ENCODE assay signal across 1 cellular context in genomic region chr2:20171445-20171977, GRCh38.
TF ChIP-seq lines count a peak whose summit lies in the region.

No MANE protein-coding gene starts in this region.

TF ChIP-seq in HepG2, 621 proteins besides CTCF, POLR2A, EP300 and RAD21 (continues in another document):
- TF ChIP-seq ADNP (CRISPR knock-in tag; IDR thresholded peaks at IDR 0.05): no peak
- no peak for TF ChIP-seq TFE3 (CRISPR knock-in tag; IDR thresholded peaks at IDR 0.05)
- TF ChIP-seq ZNF891 (CRISPR knock-in tag; IDR thresholded peaks at IDR 0.05): no peak
- TF ChIP-seq ARID4A (CRISPR knock-in tag; IDR thresholded peaks at IDR 0.05; ENCODE audit: borderline replicate concordance): no peak
- TF ChIP-seq KDM5B (CRISPR knock-in tag; IDR thresholded peaks at IDR 0.05; ENCODE audit: borderline replicate concordance): peak; percentile 45; the same call in 1 of the 2 replicates
- no peak for TF ChIP-seq ZNF619 (CRISPR knock-in tag; IDR thresholded peaks at IDR 0.05)
- no peak for TF ChIP-seq ASH2L (IDR thresholded peaks at IDR 0.05; ENCODE audit: insufficient read length, low read depth, low read length)
- TF ChIP-seq ZNF383 (CRISPR knock-in tag; IDR thresholded peaks at IDR 0.05; ENCODE audit: borderline replicate concordance): no peak
- no peak for TF ChIP-seq BCL3 (CRISPR knock-in tag; IDR thresholded peaks at IDR 0.05)
- TF ChIP-seq NCOA5 (CRISPR knock-in tag; IDR thresholded peaks at IDR 0.05): no peak
- TF ChIP-seq CC2D1A (CRISPR knock-in tag; IDR thresholded peaks at IDR 0.05): no peak
- peak; percentile 58; the same call in 1 of the 2 replicates for TF ChIP-seq ZNF281 (CRISPR knock-in tag; IDR thresholded peaks at IDR 0.05; ENCODE audit: borderline replicate concordance)
- no peak for TF ChIP-seq LBX2 (CRISPR knock-in tag; IDR thresholded peaks at IDR 0.05; ENCODE audit: borderline replicate concordance)
- no peak for TF ChIP-seq ZBTB34 (CRISPR knock-in tag; IDR thresholded peaks at IDR 0.05)
- no peak for TF ChIP-seq ZNF337 (CRISPR knock-in tag; IDR thresholded peaks at IDR 0.05; ENCODE audit: borderline replicate concordance, low read depth)
- TF ChIP-seq DNMT3B (CRISPR knock-in tag; conservative IDR thresholded peaks at IDR 0.05): no peak
- no peak for TF ChIP-seq ZNF296 (CRISPR knock-in tag; conservative IDR thresholded peaks at IDR 0.05)
- TF ChIP-seq ZMAT3 (CRISPR knock-in tag; conservative IDR thresholded peaks at IDR 0.05): no peak
- TF ChIP-seq ZNF557 (CRISPR knock-in tag; IDR thresholded peaks at IDR 0.05): no peak
- no peak for TF ChIP-seq NBN (conservative IDR thresholded peaks at IDR 0.05)
- TF ChIP-seq ARNT2 (CRISPR knock-in tag; IDR thresholded peaks at IDR 0.05; ENCODE audit: low read depth): no peak
- TF ChIP-seq MAZ (IDR thresholded peaks at IDR 0.05; ENCODE audit: borderline replicate concordance, low read depth, low read length): no peak
- no peak for TF ChIP-seq MAZ (CRISPR knock-in tag; IDR thresholded peaks at IDR 0.05; ENCODE audit: low read depth)
- no peak for TF ChIP-seq MAF1 (CRISPR knock-in tag; IDR thresholded peaks at IDR 0.05; ENCODE audit: borderline replicate concordance)
- TF ChIP-seq ZNF780A (CRISPR knock-in tag; IDR thresholded peaks at IDR 0.05): no peak
- TF ChIP-seq MZF1 (CRISPR knock-in tag; IDR thresholded peaks at IDR 0.05; ENCODE audit: borderline replicate concordance): no peak
- no peak for TF ChIP-seq ZNF740 (CRISPR knock-in tag; IDR thresholded peaks at IDR 0.05)
- TF ChIP-seq HNF4A (CRISPR knock-in tag; IDR thresholded peaks at IDR 0.05): peak; percentile 72
- TF ChIP-seq PCBP2 (optimal IDR thresholded peaks at IDR 0.05; ENCODE audit: low read depth, low read length, poor library complexity, severe bottlenecking): no peak
- TF ChIP-seq ZXDC (CRISPR knock-in tag; IDR thresholded peaks at IDR 0.05): no peak
- no peak for TF ChIP-seq ZNF878 (CRISPR knock-in tag; IDR thresholded peaks at IDR 0.05)
- peak; percentile 99 for TF ChIP-seq ZNF331 (CRISPR knock-in tag; IDR thresholded peaks at IDR 0.05)
- no peak for TF ChIP-seq ZBTB42 (CRISPR knock-in tag; IDR thresholded peaks at IDR 0.05)
- no peak for TF ChIP-seq MEIS2 (CRISPR knock-in tag; IDR thresholded peaks at IDR 0.05)
- TF ChIP-seq KDM5A (IDR thresholded peaks at IDR 0.05; ENCODE audit: borderline replicate concordance, low read length): no peak
- no peak for TF ChIP-seq MIER3 (CRISPR knock-in tag; IDR thresholded peaks at IDR 0.05; ENCODE audit: borderline replicate concordance)
- peak; percentile 62; the same call in 1 of the 2 replicates for TF ChIP-seq HNF1A (IDR thresholded peaks at IDR 0.05; ENCODE audit: low read depth)
- peak; percentile 39; the same call in 1 of the 2 replicates for TF ChIP-seq HNF1A (CRISPR knock-in tag; IDR thresholded peaks at IDR 0.05; ENCODE audit: borderline replicate concordance)
- no peak for TF ChIP-seq ZNF678 (CRISPR knock-in tag; IDR thresholded peaks at IDR 0.05)
- no peak for TF ChIP-seq PAF1 (CRISPR knock-in tag; IDR thresholded peaks at IDR 0.05)
- no peak for TF ChIP-seq AKAP8 (CRISPR knock-in tag; IDR thresholded peaks at IDR 0.05)
- TF ChIP-seq HNRNPUL1 (IDR thresholded peaks at IDR 0.05; ENCODE audit: low read depth, low read length): no peak
- TF ChIP-seq THRA (CRISPR knock-in tag; IDR thresholded peaks at IDR 0.05; ENCODE audit: borderline replicate concordance): peak; percentile 70; the same call in 1 of the 2 replicates
- no peak for TF ChIP-seq SIN3A (IDR thresholded peaks at IDR 0.05; ENCODE audit: borderline replicate concordance, low read depth, low read length)
